In the genomic region with DNA sequence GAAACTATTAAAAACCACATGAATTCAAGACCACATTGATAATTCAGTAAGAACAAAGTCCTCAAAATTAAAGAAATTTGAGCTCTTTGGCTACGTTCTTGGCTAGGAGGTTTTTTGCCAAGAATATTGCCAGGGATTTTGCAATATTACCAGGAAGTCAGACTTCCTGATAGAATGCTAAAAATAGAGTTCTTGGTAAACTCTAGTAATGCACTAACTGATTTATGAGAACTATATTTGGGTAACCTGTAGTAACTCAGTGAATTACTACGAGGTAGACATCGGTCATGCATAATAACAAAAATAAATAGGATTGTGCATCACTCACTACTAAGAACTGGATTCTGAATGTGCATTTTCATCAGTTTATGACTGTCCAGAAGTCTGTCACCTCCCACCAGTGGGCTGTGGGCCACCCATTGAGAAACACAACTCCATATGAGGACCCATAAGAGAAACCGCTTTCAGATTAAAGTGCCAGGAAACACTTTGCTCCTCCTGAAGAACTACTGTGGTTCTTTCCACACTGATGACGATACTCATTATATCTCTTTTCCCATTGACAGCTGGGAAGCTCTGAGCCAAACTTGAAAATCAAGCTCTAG, we compare ENCODE assay signal across 22 cellular contexts.
DNase-seq lines count a peak whose midpoint lies in the region; ATAC-seq and TF ChIP-seq lines count a peak whose summit lies in the region.
"Had no signal": no experiment of that assay in that cellular context is flagged by ENCODE, and none has a peak within 500 bp of the region (broad histone marks: within the 10 kb centered on the region; RNA-seq: fewer than 3 reads in every experiment).

No MANE protein-coding gene starts in this region.

- no peaks in the 10 kb centered on the region for H3K27me3 Mint-ChIP-seq in activated naive CD8-positive, alpha-beta T cell treated with anti-CD3 and anti-CD28 coated beads, Interleukin-2, amount 50 U/mL, for 24 hours
- H3K27me3 Mint-ChIP-seq in activated naive CD8-positive, alpha-beta T cell treated with anti-CD3 and anti-CD28 coated beads for 36 hours = no peaks in the 10 kb centered on the region
- peaks cover 0 to 18% (median 0%) of the 10 kb centered on the region in 5 donors for H3K27me3 Mint-ChIP-seq in naive thymus-derived CD4-positive, alpha-beta T cell
- H3K27me3 Mint-ChIP-seq: CD4-positive, alpha-beta T cell had no signal

- no peak for DNase-seq in activated naive CD8-positive, alpha-beta T cell treated with anti-CD3 and anti-CD28 coated beads, Interleukin-2, amount 50 U/mL, for 24 hours
- no peak for DNase-seq in activated naive CD8-positive, alpha-beta T cell treated with anti-CD3 and anti-CD28 coated beads for 36 hours
- DNase-seq in NB4 (ENCODE audit: low read depth) = peak; percentile 63
- DNase-seq in islet precursor cell = peak; percentile 9
- no peak for DNase-seq in stimulated activated effector memory CD8-positive, alpha-beta T cell treated with anti-CD3 and anti-CD28 coated beads, Interleukin-12 subunit alpha, Interleukin-12 subunit beta, amount 100 ng/mL, for 72 hours (ENCODE audit: low spot score in 2 of 2)
- DNase-seq in naive thymus-derived CD4-positive, alpha-beta T cell = no peak
- DNase-seq: ACHN; activated CD4-positive, CD25-positive, alpha-beta regulatory T cell; amygdala; CD4-positive, alpha-beta T cell; cerebellar nuclear complex; DMS153; effector memory CD4-positive, alpha-beta T cell; mammary epithelial cell; naive B cell; NCI-H748 treated with DMSO at 0.1 percent for 48 hours; PC-9; posterior cingulate gyrus had no signal

- no peaks in the 10 kb centered on the region for H3K36me3 ChIP-seq in naive thymus-derived CD4-positive, alpha-beta T cell (ENCODE audit: control insufficient read depth in 2 of 3, insufficient read depth in 3 of 3, low read length in 3 of 3)
- H3K36me3 ChIP-seq: SJSA1 had no signal

- no peaks in the 10 kb centered on the region for H3K27me3 ChIP-seq in naive thymus-derived CD4-positive, alpha-beta T cell (ENCODE audit: control insufficient read depth in 2 of 2, insufficient read depth in 2 of 2, low read length in 2 of 2)
- H3K27me3 ChIP-seq: SJSA1, testis had no signal

- peaks cover 6% of the 10 kb centered on the region for H3K4me1 Mint-ChIP-seq in activated naive CD8-positive, alpha-beta T cell treated with anti-CD3 and anti-CD28 coated beads, Interleukin-2, amount 50 U/mL, for 24 hours
- peaks cover 7% of the 10 kb centered on the region for H3K4me1 Mint-ChIP-seq in activated naive CD8-positive, alpha-beta T cell treated with anti-CD3 and anti-CD28 coated beads for 36 hours
- peaks cover 9% of the 10 kb centered on the region for H3K4me1 Mint-ChIP-seq in stimulated activated effector memory CD8-positive, alpha-beta T cell treated with anti-CD3 and anti-CD28 coated beads, Interleukin-12 subunit alpha, Interleukin-12 subunit beta, amount 100 ng/mL, for 72 hours
- H3K4me1 Mint-ChIP-seq in naive thymus-derived CD4-positive, alpha-beta T cell = peaks cover 5 to 26% (median 10%) of the 10 kb centered on the region in 7 donors
- H3K4me1 Mint-ChIP-seq: naive B cell had no signal

- H3K9me3 Mint-ChIP-seq in activated naive CD8-positive, alpha-beta T cell treated with anti-CD3 and anti-CD28 coated beads, Interleukin-2, amount 50 U/mL, for 24 hours = no peaks in the 10 kb centered on the region
- no peaks in the 10 kb centered on the region for H3K9me3 Mint-ChIP-seq in activated naive CD8-positive, alpha-beta T cell treated with anti-CD3 and anti-CD28 coated beads for 36 hours
- H3K9me3 Mint-ChIP-seq in stimulated activated effector memory CD8-positive, alpha-beta T cell treated with anti-CD3 and anti-CD28 coated beads, Interleukin-12 subunit alpha, Interleukin-12 subunit beta, amount 100 ng/mL, for 72 hours = no peaks in the 10 kb centered on the region
- H3K9me3 Mint-ChIP-seq in naive thymus-derived CD4-positive, alpha-beta T cell = peaks cover 0 to 5% (median 0%) of the 10 kb centered on the region in 11 donors
- H3K9me3 Mint-ChIP-seq: CD4-positive, alpha-beta T cell; naive B cell had no signal

- intact Hi-C loops in naive thymus-derived CD4-positive, alpha-beta T cell (cut with micrococcal nuclease) = no loop called here

- no peak overlapping the region for H3K4me3 ChIP-seq in NB4 (ENCODE audit: low read depth, low read length)
- H3K4me3 ChIP-seq in naive thymus-derived CD4-positive, alpha-beta T cell (ENCODE audit: low read length) = no peak overlapping the region
- H3K4me3 ChIP-seq: PC-9, SJSA1, testis had no signal

- peak; percentile 36 for ATAC-seq in activated naive CD8-positive, alpha-beta T cell treated with anti-CD3 and anti-CD28 coated beads, Interleukin-2, amount 50 U/mL, for 24 hours
- peak; percentile 90 for ATAC-seq in stimulated activated effector memory CD8-positive, alpha-beta T cell treated with anti-CD3 and anti-CD28 coated beads, Interleukin-12 subunit alpha, Interleukin-12 subunit beta, amount 100 ng/mL, for 72 hours
- ATAC-seq in HG02610 (IDR thresholded peaks at IDR 0.05; ENCODE audit: unreplicated experiment) = no peak
- no peak for ATAC-seq in naive thymus-derived CD4-positive, alpha-beta T cell
- no peak for ATAC-seq in SK-N-SH treated with all-trans-retinoic acid at 6 μM for 48 hours

- CTCF ChIA-PET in naive thymus-derived CD4-positive, alpha-beta T cell (lab: Charles Lee) = no interaction called here

- no peak for TF ChIP-seq POLR2A in NB4 (IDR thresholded peaks at IDR 0.05; ENCODE audit: extremely low read depth, insufficient read length)

- no peak overlapping the region for H3K27ac ChIP-seq in naive thymus-derived CD4-positive, alpha-beta T cell (ENCODE audit: low read depth, low read length)
- H3K27ac ChIP-seq: PC-9, SJSA1, testis had no signal

- H3K4me1 ChIP-seq in naive thymus-derived CD4-positive, alpha-beta T cell (ENCODE audit: control insufficient read depth in 2 of 2, insufficient read depth in 2 of 2, low read length in 2 of 2) = no peaks in the 10 kb centered on the region
- H3K4me1 ChIP-seq: testis had no signal

- no peak for TF ChIP-seq CTCF in NB4 (IDR thresholded peaks at IDR 0.05; ENCODE audit: low read depth, low read length)

- no peak overlapping the region for H3K27ac Mint-ChIP-seq in activated naive CD8-positive, alpha-beta T cell treated with anti-CD3 and anti-CD28 coated beads, Interleukin-2, amount 50 U/mL, for 24 hours
- H3K27ac Mint-ChIP-seq in activated naive CD8-positive, alpha-beta T cell treated with anti-CD3 and anti-CD28 coated beads for 36 hours = no peak overlapping the region
- H3K27ac Mint-ChIP-seq in stimulated activated effector memory CD8-positive, alpha-beta T cell treated with anti-CD3 and anti-CD28 coated beads, Interleukin-12 subunit alpha, Interleukin-12 subunit beta, amount 100 ng/mL, for 72 hours = peak overlapping the region; percentile 3
- H3K27ac Mint-ChIP-seq in naive thymus-derived CD4-positive, alpha-beta T cell = peak overlapping the region in 2 of 9 donors; percentile 2 to 6
- H3K27ac Mint-ChIP-seq: CD4-positive, alpha-beta T cell; naive B cell had no signal

- no peaks in the 10 kb centered on the region for H3K36me3 Mint-ChIP-seq in activated naive CD8-positive, alpha-beta T cell treated with anti-CD3 and anti-CD28 coated beads, Interleukin-2, amount 50 U/mL, for 24 hours (ENCODE audit: low read depth)
- no peaks in the 10 kb centered on the region for H3K36me3 Mint-ChIP-seq in activated naive CD8-positive, alpha-beta T cell treated with anti-CD3 and anti-CD28 coated beads for 36 hours
- H3K36me3 Mint-ChIP-seq in stimulated activated effector memory CD8-positive, alpha-beta T cell treated with anti-CD3 and anti-CD28 coated beads, Interleukin-12 subunit alpha, Interleukin-12 subunit beta, amount 100 ng/mL, for 72 hours = no peaks in the 10 kb centered on the region
- H3K36me3 Mint-ChIP-seq in naive thymus-derived CD4-positive, alpha-beta T cell = peaks cover 0 to 20% (median 0%) of the 10 kb centered on the region in 5 donors
- H3K36me3 Mint-ChIP-seq: naive B cell had no signal

- H3K4me3 Mint-ChIP-seq in activated naive CD8-positive, alpha-beta T cell treated with anti-CD3 and anti-CD28 coated beads, Interleukin-2, amount 50 U/mL, for 24 hours = no peak overlapping the region
- no peak overlapping the region for H3K4me3 Mint-ChIP-seq in activated naive CD8-positive, alpha-beta T cell treated with anti-CD3 and anti-CD28 coated beads for 36 hours
- H3K4me3 Mint-ChIP-seq in stimulated activated effector memory CD8-positive, alpha-beta T cell treated with anti-CD3 and anti-CD28 coated beads, Interleukin-12 subunit alpha, Interleukin-12 subunit beta, amount 100 ng/mL, for 72 hours = no peak overlapping the region
- H3K4me3 Mint-ChIP-seq in naive thymus-derived CD4-positive, alpha-beta T cell = no peak overlapping the region
- H3K4me3 Mint-ChIP-seq: CD4-positive, alpha-beta T cell; naive B cell had no signal

- no peaks in the 10 kb centered on the region for H3K9me3 ChIP-seq in naive thymus-derived CD4-positive, alpha-beta T cell (ENCODE audit: control insufficient read depth in 2 of 3, low read length in 3 of 3)
- H3K9me3 ChIP-seq: SJSA1, testis had no signal

- POLR2A ChIA-PET in naive thymus-derived CD4-positive, alpha-beta T cell (lab: Charles Lee) = interaction anchor here (0.7 to 1.8 kb wide), 2 partner anchors 10 to 220 kb away, joined by 3 to 12 read pairs; no protein-coding TSS in a partner anchor

TF ChIP-seq in SK-N-SH treated with all-trans-retinoic acid at 6 μM for 48 hours, 23 proteins besides CTCF, POLR2A, EP300 and RAD21 (continues in another document):
- TF ChIP-seq, protein P1, sequence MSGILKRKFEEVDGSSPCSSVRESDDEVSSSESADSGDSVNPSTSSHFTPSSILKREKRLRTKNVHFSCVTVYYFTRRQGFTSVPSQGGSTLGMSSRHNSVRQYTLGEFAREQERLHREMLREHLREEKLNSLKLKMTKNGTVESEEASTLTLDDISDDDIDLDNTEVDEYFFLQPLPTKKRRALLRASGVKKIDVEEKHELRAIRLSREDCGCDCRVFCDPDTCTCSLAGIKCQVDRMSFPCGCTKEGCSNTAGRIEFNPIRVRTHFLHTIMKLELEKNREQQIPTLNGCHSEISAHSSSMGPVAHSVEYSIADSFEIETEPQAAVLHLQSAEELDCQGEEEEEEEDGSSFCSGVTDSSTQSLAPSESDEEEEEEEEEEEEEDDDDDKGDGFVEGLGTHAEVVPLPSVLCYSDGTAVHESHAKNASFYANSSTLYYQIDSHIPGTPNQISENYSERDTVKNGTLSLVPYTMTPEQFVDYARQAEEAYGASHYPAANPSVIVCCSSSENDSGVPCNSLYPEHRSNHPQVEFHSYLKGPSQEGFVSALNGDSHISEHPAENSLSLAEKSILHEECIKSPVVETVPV (CRISPR knock-in tag; IDR thresholded peaks at IDR 0.05) = no peak
- TF ChIP-seq PPARA (CRISPR knock-in tag; IDR thresholded peaks at IDR 0.05; ENCODE audit: borderline replicate concordance) = no peak

Comparison
In these comparisons a context has a peak if more than half of its experiments do, and no peak if none do; other contexts are left out.
1. ATAC-seq: peak in activated naive CD8-positive, alpha-beta T cell treated with anti-CD3 and anti-CD28 coated beads, Interleukin-2, amount 50 U/mL, for 24 hours (single experiment) and stimulated activated effector memory CD8-positive, alpha-beta T cell treated with anti-CD3 and anti-CD28 coated beads, Interleukin-12 subunit alpha, Interleukin-12 subunit beta, amount 100 ng/mL, for 72 hours (single experiment); none in HG02610 (single experiment), naive thymus-derived CD4-positive, alpha-beta T cell (single experiment) and SK-N-SH treated with all-trans-retinoic acid at 6 μM for 48 hours (single experiment).
2. DNase-seq: peak in NB4 (single experiment) and islet precursor cell (single experiment); none in activated naive CD8-positive, alpha-beta T cell treated with anti-CD3 and anti-CD28 coated beads, Interleukin-2, amount 50 U/mL, for 24 hours (single experiment), activated naive CD8-positive, alpha-beta T cell treated with anti-CD3 and anti-CD28 coated beads for 36 hours (single experiment), stimulated activated effector memory CD8-positive, alpha-beta T cell treated with anti-CD3 and anti-CD28 coated beads, Interleukin-12 subunit alpha, Interleukin-12 subunit beta, amount 100 ng/mL, for 72 hours (0 of 2) and naive thymus-derived CD4-positive, alpha-beta T cell (0 of 9).